ENCODE assay signal across 8 cellular contexts in the genomic region with DNA sequence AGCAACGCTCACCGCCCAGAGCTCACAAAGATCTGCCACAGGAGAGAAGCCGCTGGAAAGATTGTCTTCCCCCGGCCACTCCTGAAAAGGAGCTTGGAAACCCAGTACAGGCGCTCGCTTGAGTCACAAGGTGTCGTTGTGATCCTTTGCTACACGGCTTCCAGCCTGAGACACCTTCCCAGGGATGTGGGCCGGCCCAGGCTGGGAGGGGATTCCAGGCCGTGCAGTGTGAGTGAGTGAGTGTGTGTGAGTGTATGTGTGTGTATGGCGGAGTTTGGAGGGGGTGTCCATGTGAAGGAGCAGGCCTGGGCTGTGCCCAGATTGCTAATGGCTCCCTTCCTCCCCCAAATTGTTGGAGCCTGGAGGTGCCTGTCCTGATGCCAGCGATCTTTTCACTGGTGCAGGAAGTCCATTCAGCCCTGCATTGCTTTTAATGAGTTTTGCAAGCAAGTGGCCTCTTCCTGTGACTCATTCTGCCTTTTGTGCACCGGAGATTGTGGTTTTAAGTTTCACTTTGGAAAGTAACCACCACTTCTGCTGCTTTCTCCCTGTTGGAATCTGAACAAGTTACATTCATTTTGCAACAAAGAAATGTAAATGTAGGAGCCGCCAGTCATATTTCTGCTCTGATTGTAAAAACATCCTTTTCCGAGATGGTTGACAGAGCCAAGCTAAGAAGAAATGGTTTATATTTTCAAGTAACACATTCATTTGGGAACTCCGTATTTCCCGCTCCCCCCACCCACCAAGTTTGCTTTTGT.
DNase-seq lines count a peak whose midpoint lies in the region; ATAC-seq and TF ChIP-seq lines count a peak whose summit lies in the region.

No MANE protein-coding gene starts in this region.

- H3K27ac Mint-ChIP-seq in activated naive CD4-positive, alpha-beta T cell treated with anti-CD3 and anti-CD28 coated beads for 36 hours: peak overlapping the region; percentile 10

- H3K9ac ChIP-seq in HUES48 (ENCODE audit: low read depth, low read length): peak overlapping the region; percentile 50

- H3K9me3 ChIP-seq in HUES48 (ENCODE audit: control insufficient read depth, insufficient read depth, low read length) (no peaks in the 10 kb centered on the region), transverse colon (no peaks in the 10 kb centered on the region)

- 0 out of 2 replicates have a peak overlapping the region, but pooled peaks have one; percentile 15 for H3K4me3 ChIP-seq in HUES48 (ENCODE audit: low read depth, low read length)
- peak overlapping the region in 2 of 4 donors; percentile 3 to 22 for H3K4me3 ChIP-seq in transverse colon

- 13 to 22% methylated on average over 9 to 17 of the region's 17 CpGs for WGBS in transverse colon (ENCODE audit: low coverage in 1 of 2), 2 donors

- peaks cover 15% of the 10 kb centered on the region for H3K4me1 ChIP-seq in HUES48 (ENCODE audit: control insufficient read depth, insufficient read depth, low read length)
- peaks cover 8 to 23% (median 20%) of the 10 kb centered on the region in 4 donors for H3K4me1 ChIP-seq in transverse colon

- H3K27me3 ChIP-seq in HUES48 (ENCODE audit: control insufficient read depth, insufficient read depth, low read length): no peaks in the 10 kb centered on the region
- no peaks in the 10 kb centered on the region for H3K27me3 ChIP-seq in transverse colon

- intact Hi-C loops in activated naive CD4-positive, alpha-beta T cell treated with anti-CD3 and anti-CD28 coated beads for 36 hours (cut with micrococcal nuclease): loop anchor here (1.0 to 5.0 kb wide), 20 partner anchors 37 to 1177 kb away; a partner anchor contains a TSS
- intact Hi-C loops in transverse colon (cut with DNase I; ENCODE audit: low total_unique reads): no loop called here

- TF ChIP-seq EP300 in transverse colon (IDR thresholded peaks at IDR 0.05; ENCODE audit: low read depth): no peak

- TF ChIP-seq POLR2A in transverse colon (IDR thresholded peaks at IDR 0.05): no peak

- CTCF ChIA-PET in activated naive CD4-positive, alpha-beta T cell treated with anti-CD3 and anti-CD28 coated beads for 36 hours (lab: Charles Lee): interaction anchor here (0.9 to 3.9 kb wide), 6 partner anchors 43 to 1178 kb away, joined by 3 to 21 read pairs (median 4); a partner anchor contains a TSS

- H3K36me3 ChIP-seq in HUES48 (ENCODE audit: control insufficient read depth, insufficient read depth, low read length) (no peaks in the 10 kb centered on the region), transverse colon (peaks cover 0 to 10% (median 0%) of the 10 kb centered on the region in 4 donors)

- peak; percentile 80 for DNase-seq in DMS79 treated with DMSO at 0.1 percent for 48 hours (lab: John Stamatoyannopoulos, UW)
- peak; percentile 96 for DNase-seq in RKO (ENCODE audit: low spot score)
- peak; percentile 80 for DNase-seq in activated naive CD4-positive, alpha-beta T cell treated with anti-CD3 and anti-CD28 coated beads for 36 hours
- DNase-seq in germinal center (ENCODE audit: low spot score): peak; percentile 41
- peak in 54 of 56 donors; percentile 24 to 84 (median 58) for DNase-seq in nucleus accumbens (lab: John Stamatoyannopoulos, UW)
- DNase-seq in transverse colon: peak; percentile 50

- peaks cover 42% of the 10 kb centered on the region for H3K4me1 Mint-ChIP-seq in activated naive CD4-positive, alpha-beta T cell treated with anti-CD3 and anti-CD28 coated beads for 36 hours (ENCODE audit: low read depth)

- TF ChIP-seq CTCF in transverse colon (IDR thresholded peaks at IDR 0.05): peak in 2 of 5 experiments; percentile 9 to 10

- H3K27ac ChIP-seq in HUES48 (ENCODE audit: low read depth, low read length) (peak overlapping the region; percentile 94), transverse colon (peak overlapping the region; percentile 50 to 79 (median 72))

- H3K4me3 Mint-ChIP-seq in activated naive CD4-positive, alpha-beta T cell treated with anti-CD3 and anti-CD28 coated beads for 36 hours: peak overlapping the region; percentile 1

- H3K27me3 Mint-ChIP-seq in activated naive CD4-positive, alpha-beta T cell treated with anti-CD3 and anti-CD28 coated beads for 36 hours (ENCODE audit: low read depth): no peaks in the 10 kb centered on the region

- in situ Hi-C loops in transverse colon (cut with MboI; ENCODE audit: low pct_ligation_motif_present in 1 of 4, low pct_unique_long_range_greater_than_20kb in 1 of 4, low sequenced_read_pairs in 3 of 4): loop anchor here in 3 of 4 donors (25.0 kb wide), 3 partner anchors 557 to 1182 kb away; a partner anchor contains a TSS

- peaks cover 13% of the 10 kb centered on the region for H3K36me3 Mint-ChIP-seq in activated naive CD4-positive, alpha-beta T cell treated with anti-CD3 and anti-CD28 coated beads for 36 hours (ENCODE audit: low read depth)

- H3K9me3 Mint-ChIP-seq in activated naive CD4-positive, alpha-beta T cell treated with anti-CD3 and anti-CD28 coated beads for 36 hours: peaks cover 13% of the 10 kb centered on the region

- peak; percentile 83 for ATAC-seq in GM21515 (IDR thresholded peaks at IDR 0.05; ENCODE audit: unreplicated experiment)

Comparison
In these comparisons a context has a peak if more than half of its experiments do, and no peak if none do; other contexts are left out.
1. DNase-seq: peak in every context shown above with its lines; median percentile 96 in RKO; 80 in DMS79 treated with DMSO at 0.1 percent for 48 hours; 80 in activated naive CD4-positive, alpha-beta T cell treated with anti-CD3 and anti-CD28 coated beads for 36 hours; 58 in nucleus accumbens; 50 in transverse colon; 41 in germinal center.